Comparison of ENCODE assay signal across 14 cellular contexts in genomic region chr3:64639022-64639421, GRCh38. TPM values are rescaled to one million over a fixed set of nuclear protein-coding genes. Genes with fewer than 3 reads are reported as not detected.
A peak's percentile ranks its signal among the peaks of the same experiment; 100 is the strongest.
DNase-seq lines count a peak whose midpoint lies in the region; ATAC-seq, FAIRE-seq and TF ChIP-seq lines count a peak whose summit lies in the region.
"Had no signal": no experiment of that assay in that cellular context is flagged by ENCODE, and none has a peak within 500 bp of the region (broad histone marks: within the 10 kb centered on the region; RNA-seq: fewer than 3 reads in every experiment).

No MANE protein-coding gene starts in this region.

- DNase-seq in Ammon's horn (ENCODE audit: low spot score), result peak; percentile 7
- peak; percentile 22 for DNase-seq in NCI-H128 (lab: John Stamatoyannopoulos, UW; ENCODE audit: unreplicated experiment)
- peak; percentile 96 for DNase-seq in NCI-H524 treated with DMSO at 0.1 percent for 48 hours (lab: John Stamatoyannopoulos, UW)
- DNase-seq in mesothelial cell of epicardium (ENCODE audit: low spot score in 2 of 2, unreplicated experiment in 2 of 2), result no peak
- DNase-seq in T1000 (lab: John Stamatoyannopoulos, UW), result no peak
- DNase-seq in RCC 7860 (ENCODE audit: low spot score), result no peak
- DNase-seq in GM19240 (ENCODE audit: insufficient read length, low spot score), result no peak
- DNase-seq: DMS153, NCI-H2107, NCI-H510A treated with DMSO at 0.1 percent for 48 hours had no signal

- no peak for ATAC-seq in activated T-helper 17 cell treated with anti-CD3 and anti-CD28 coated beads, Interleukin-2, amount 50 U/mL, for 72 hours (replicated peaks)
- ATAC-seq: HCT116, Panc1, Right ventricle myocardium inferior had no signal

- peaks cover 5% of the 10 kb centered on the region for H3K36me3 Mint-ChIP-seq in mesothelial cell of epicardium
- H3K36me3 Mint-ChIP-seq in activated T-helper 17 cell treated with anti-CD3 and anti-CD28 coated beads, Interleukin-2, amount 50 U/mL, for 72 hours (ENCODE audit: low read depth), result no peaks in the 10 kb centered on the region

- H3K4me3 Mint-ChIP-seq in mesothelial cell of epicardium, result no peak overlapping the region
- no peak overlapping the region for H3K4me3 Mint-ChIP-seq in activated T-helper 17 cell treated with anti-CD3 and anti-CD28 coated beads, Interleukin-2, amount 50 U/mL, for 72 hours

- no peaks in the 10 kb centered on the region for H3K27me3 Mint-ChIP-seq in mesothelial cell of epicardium (ENCODE audit: low read depth)
- H3K27me3 Mint-ChIP-seq in activated T-helper 17 cell treated with anti-CD3 and anti-CD28 coated beads, Interleukin-2, amount 50 U/mL, for 72 hours, result no peaks in the 10 kb centered on the region

- no peak for TF ChIP-seq CTCF in mesothelial cell of epicardium (IDR thresholded peaks at IDR 0.05; ENCODE audit: unreplicated experiment)

- no peaks in the 10 kb centered on the region for H3K9me3 Mint-ChIP-seq in mesothelial cell of epicardium
- H3K9me3 Mint-ChIP-seq in activated T-helper 17 cell treated with anti-CD3 and anti-CD28 coated beads, Interleukin-2, amount 50 U/mL, for 72 hours, result no peaks in the 10 kb centered on the region

- H3K27ac Mint-ChIP-seq in mesothelial cell of epicardium, result peak overlapping the region; percentile 66
- no peak overlapping the region for H3K27ac Mint-ChIP-seq in activated T-helper 17 cell treated with anti-CD3 and anti-CD28 coated beads, Interleukin-2, amount 50 U/mL, for 72 hours

- H3K4me1 Mint-ChIP-seq in mesothelial cell of epicardium, result peaks cover 30% of the 10 kb centered on the region
- no peaks in the 10 kb centered on the region for H3K4me1 Mint-ChIP-seq in activated T-helper 17 cell treated with anti-CD3 and anti-CD28 coated beads, Interleukin-2, amount 50 U/mL, for 72 hours

- no peak for FAIRE-seq in RCC 7860 (lab: Jason Lieb, UNC)

RNA-seq across cellular contexts. Expression of gene ADAMTS9, which starts 48.8 kb away (rescaled TPM):
- total RNA-seq in mesothelial cell of epicardium, result 115 to 129 TPM (median 127 TPM) in 3 replicates
- total RNA-seq in activated T-helper 17 cell treated with anti-CD3 and anti-CD28 coated beads, Interleukin-2, amount 50 U/mL, for 72 hours, result not detected

Comparison
In these comparisons a context has a peak if more than half of its experiments do, and no peak if none do; other contexts are left out.
1. DNase-seq: peak in Ammon's horn (single experiment), NCI-H128 (single experiment) and NCI-H524 treated with DMSO at 0.1 percent for 48 hours (single experiment); none in mesothelial cell of epicardium (0 of 2), T1000 (single experiment), RCC 7860 (single experiment) and GM19240 (single experiment).
2. RNA of gene ADAMTS9, which starts 48.8 kb away (total RNA-seq): 115 to 129 TPM in mesothelial cell of epicardium; not detected in activated T-helper 17 cell treated with anti-CD3 and anti-CD28 coated beads, Interleukin-2, amount 50 U/mL, for 72 hours; every median in the first group is over 100 times any median in the second.